ENCODE assay signal across 10 cellular contexts in genomic region chr3:108401836-108402235, GRCh38.
"Had no signal": no experiment of that assay in that cellular context is flagged by ENCODE, and none has a peak within 500 bp of the region (broad histone marks: within the 10 kb centered on the region; RNA-seq: fewer than 3 reads in every experiment).

No MANE protein-coding gene starts in this region.

- ATAC-seq: HCT116 had no signal

- H3K4me3 ChIP-seq: GM23248, HAP-1 had no signal

- H3K36me3 Mint-ChIP-seq: IgD-negative memory B cell had no signal

- H3K4me3 Mint-ChIP-seq: HFFc6, IgD-negative memory B cell had no signal

- H3K27me3 Mint-ChIP-seq: IgD-negative memory B cell had no signal

- DNase-seq: GM23248, GOT3, H7, HFFc6, KBM-7 had no signal

- H3K9me3 Mint-ChIP-seq: HFFc6 had no signal

- H3K4me2 ChIP-seq: KMS-11 had no signal

- H3K27ac Mint-ChIP-seq: HFFc6, IgD-negative memory B cell had no signal

- H3K27ac ChIP-seq: GM23248, HL-60, KMS-11 had no signal

- H3K9me3 ChIP-seq: HAP-1 had no signal
